32 cellular contexts compared by ENCODE assay signal in the genomic region with DNA sequence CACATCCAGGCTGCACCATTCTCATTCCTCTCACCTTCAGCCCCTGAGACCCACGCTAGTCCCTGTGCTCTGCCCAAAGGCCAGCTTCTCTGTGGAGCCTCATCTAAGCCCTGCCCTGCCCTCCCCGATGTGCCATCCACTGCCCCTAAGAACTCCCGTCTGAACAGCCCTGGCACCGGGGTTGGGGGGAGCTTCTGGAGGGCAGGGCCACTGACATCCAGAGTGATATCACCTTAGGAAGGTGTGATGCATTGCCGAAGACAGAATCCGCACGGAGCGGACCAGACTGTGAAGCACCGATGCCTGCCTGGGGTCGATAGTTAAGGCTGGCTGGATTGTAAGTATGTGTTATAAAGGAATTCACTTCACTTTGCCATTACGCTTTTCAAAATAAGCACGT.
"Had no signal": no experiment of that assay in that cellular context is flagged by ENCODE, and none has a peak within 500 bp of the region (broad histone marks: within the 10 kb centered on the region; RNA-seq: fewer than 3 reads in every experiment).

No MANE protein-coding gene starts in this region.

- H3K36me3 ChIP-seq: ascending aorta, cardiac muscle cell, WERI-Rb-1 had no signal

- H3K4me2 ChIP-seq: KMS-11, PC-9 had no signal

- H3K27ac Mint-ChIP-seq: activated CD4-positive, alpha-beta memory T cell treated with anti-CD3 and anti-CD28 coated beads, Interleukin-2, amount 10 ng/mL, durations not matched to agents 7 days and 5 days; activated CD8-positive, alpha-beta memory T cell treated with anti-CD3 and anti-CD28 coated beads, Interleukin-2, amount 10 ng/mL, durations not matched to agents 7 days and 5 days; activated naive CD4-positive, alpha-beta T cell treated with anti-CD3 and anti-CD28 coated beads, Interleukin-2, amount 50 U/mL, for 24 hours; activated naive CD8-positive, alpha-beta T cell treated with anti-CD3 and anti-CD28 coated beads, Interleukin-2, amount 10 ng/mL, durations not matched to agents 7 days and 5 days had no signal

- H3K9ac ChIP-seq: KMS-11 had no signal

- H3K4me3 ChIP-seq: ascending aorta, cardiac muscle cell, PC-9 had no signal

- DNase-seq: activated CD4-positive, alpha-beta memory T cell treated with anti-CD3 and anti-CD28 coated beads, Interleukin-2, amount 10 ng/mL, durations not matched to agents 7 days and 5 days; activated CD4-positive, alpha-beta T cell treated with anti-CD3 and anti-CD28 coated beads for 1 hour; activated CD4-positive, alpha-beta T cell treated with anti-CD3 and anti-CD28 coated beads for 48 hours; activated CD4-positive, CD25-positive, alpha-beta regulatory T cell; activated CD8-positive, alpha-beta memory T cell treated with anti-CD3 and anti-CD28 coated beads for 24 hours; activated CD8-positive, alpha-beta memory T cell treated with anti-CD3 and anti-CD28 coated beads, Interleukin-2, amount 10 ng/mL, durations not matched to agents 7 days and 5 days; activated CD8-positive, alpha-beta memory T cell treated with anti-CD3 and anti-CD28 coated beads, Interleukin-2, amount 50 U/mL, for 48 hours; activated gamma-delta T cell; activated naive CD4-positive, alpha-beta T cell treated with Interleukin-2 at 50 U/mL for 16 hours; activated naive CD8-positive, alpha-beta T cell treated with anti-CD3 and anti-CD28 coated beads, Interleukin-2, amount 10 ng/mL, durations not matched to agents 7 days and 5 days; activated T-cell treated with anti-CD3 and anti-CD28 coated beads, Interleukin-2, amount 50 U/mL, for 48 hours; amygdala; MM.1S; NCI-H187; NCI-H2029 treated with DMSO at 0.1 percent for 48 hours; NCI-H2107; NCI-H2171; NCI-H2227 treated with DMSO at 0.1 percent for 48 hours; NCI-H446; NCI-H510A treated with DMSO at 0.1 percent for 48 hours; NCI-H526 treated with DMSO at 0.1 percent for 48 hours; NCI-H774; PC-9; SIG-M5; T1000; WERI-Rb-1 had no signal

- H3K9me3 Mint-ChIP-seq: activated CD4-positive, alpha-beta memory T cell treated with anti-CD3 and anti-CD28 coated beads, Interleukin-2, amount 10 ng/mL, durations not matched to agents 7 days and 5 days; activated naive CD4-positive, alpha-beta T cell treated with anti-CD3 and anti-CD28 coated beads, Interleukin-2, amount 50 U/mL, for 24 hours had no signal

- H3K27ac ChIP-seq: ascending aorta, cardiac muscle cell, KMS-11, PC-9, RWPE1, WERI-Rb-1 had no signal

- H3K4me1 ChIP-seq: ascending aorta had no signal

- H3K4me1 Mint-ChIP-seq: activated CD4-positive, alpha-beta memory T cell treated with anti-CD3 and anti-CD28 coated beads, Interleukin-2, amount 10 ng/mL, durations not matched to agents 7 days and 5 days; activated CD8-positive, alpha-beta memory T cell treated with anti-CD3 and anti-CD28 coated beads, Interleukin-2, amount 10 ng/mL, durations not matched to agents 7 days and 5 days; activated naive CD4-positive, alpha-beta T cell treated with anti-CD3 and anti-CD28 coated beads, Interleukin-2, amount 50 U/mL, for 24 hours; activated naive CD8-positive, alpha-beta T cell treated with anti-CD3 and anti-CD28 coated beads, Interleukin-2, amount 10 ng/mL, durations not matched to agents 7 days and 5 days had no signal

- H3K4me3 Mint-ChIP-seq: activated CD4-positive, alpha-beta memory T cell treated with anti-CD3 and anti-CD28 coated beads, Interleukin-2, amount 10 ng/mL, durations not matched to agents 7 days and 5 days; activated CD8-positive, alpha-beta memory T cell treated with anti-CD3 and anti-CD28 coated beads, Interleukin-2, amount 10 ng/mL, durations not matched to agents 7 days and 5 days; activated naive CD4-positive, alpha-beta T cell treated with anti-CD3 and anti-CD28 coated beads, Interleukin-2, amount 50 U/mL, for 24 hours; activated naive CD8-positive, alpha-beta T cell treated with anti-CD3 and anti-CD28 coated beads, Interleukin-2, amount 10 ng/mL, durations not matched to agents 7 days and 5 days had no signal

- H3K9me3 ChIP-seq: ascending aorta had no signal

- H3K27me3 ChIP-seq: ascending aorta, cardiac muscle cell had no signal

- H3K36me3 Mint-ChIP-seq: activated CD8-positive, alpha-beta memory T cell treated with anti-CD3 and anti-CD28 coated beads, Interleukin-2, amount 10 ng/mL, durations not matched to agents 7 days and 5 days; activated naive CD4-positive, alpha-beta T cell treated with anti-CD3 and anti-CD28 coated beads, Interleukin-2, amount 50 U/mL, for 24 hours; activated naive CD8-positive, alpha-beta T cell treated with anti-CD3 and anti-CD28 coated beads, Interleukin-2, amount 10 ng/mL, durations not matched to agents 7 days and 5 days had no signal

- H3K27me3 Mint-ChIP-seq: activated CD4-positive, alpha-beta memory T cell treated with anti-CD3 and anti-CD28 coated beads, Interleukin-2, amount 10 ng/mL, durations not matched to agents 7 days and 5 days; activated CD8-positive, alpha-beta memory T cell treated with anti-CD3 and anti-CD28 coated beads, Interleukin-2, amount 10 ng/mL, durations not matched to agents 7 days and 5 days had no signal

- ATAC-seq: activated CD8-positive, alpha-beta memory T cell treated with anti-CD3 and anti-CD28 coated beads, Interleukin-2, amount 10 ng/mL, durations not matched to agents 7 days and 5 days; Right ventricle myocardium inferior had no signal

- H2AFZ ChIP-seq: PC-9 had no signal
